ENCODE assay signal across 28 cellular contexts in the genomic region with DNA sequence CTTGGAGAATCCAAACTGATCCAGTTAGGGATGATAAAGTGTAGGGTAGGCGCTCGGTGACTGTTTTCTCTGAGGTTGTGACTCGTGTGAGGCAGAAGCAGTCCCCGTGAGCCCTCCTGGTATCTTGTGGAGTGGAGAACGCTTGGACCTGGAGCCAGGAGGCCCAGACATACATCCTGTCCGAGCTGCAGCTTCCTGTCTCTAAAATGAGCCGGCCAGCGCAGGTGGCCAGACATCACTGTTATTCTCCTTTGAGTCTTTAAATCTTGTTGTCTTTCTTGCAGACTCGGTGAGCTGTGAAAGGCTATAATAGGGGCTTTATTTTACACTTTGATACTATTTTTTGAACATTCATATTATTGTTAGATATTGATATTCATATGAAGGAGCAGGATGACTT. TPM values are rescaled to one million over a fixed set of nuclear protein-coding genes. Genes with fewer than 3 reads are reported as not detected.
"Had no signal": no experiment of that assay in that cellular context is flagged by ENCODE, and none has a peak within 500 bp of the region (broad histone marks: within the 10 kb centered on the region; RNA-seq: fewer than 3 reads in every experiment).

No MANE protein-coding gene starts in this region.

- H3K36me3 ChIP-seq: adrenal gland, MG63 had no signal

- ATAC-seq: activated T-cell treated with anti-CD3 and anti-CD28 coated beads, Interleukin-2, amount 50 U/mL, for 4 hours; activated T-helper 17 cell treated with anti-CD3 and anti-CD28 coated beads, Interleukin-2, amount 50 U/mL, for 72 hours had no signal

- H3K27me3 ChIP-seq: adrenal gland, MG63 had no signal

- H3K27ac ChIP-seq: adrenal gland had no signal

- H3K27ac Mint-ChIP-seq: activated B cell treated with CpG ODN at 0.5 μM for 24 hours; activated CD4-positive, alpha-beta memory T cell treated with anti-CD3 and anti-CD28 coated beads for 36 hours; activated CD4-positive, alpha-beta T cell treated with anti-CD3 and anti-CD28 coated beads, Interleukin-2, amount 10 ng/mL, durations not matched to agents 7 days and 5 days; activated naive CD8-positive, alpha-beta T cell treated with anti-CD3 and anti-CD28 coated beads, Interleukin-2, amount 10 ng/mL, durations not matched to agents 7 days and 5 days; activated T-helper 17 cell treated with anti-CD3 and anti-CD28 coated beads, Interleukin-2, amount 50 U/mL, for 72 hours; T-helper 1 cell treated with Interleukin-12 subunit alpha and Interleukin-12 subunit beta and Interleukin-4 antibody, amounts not matched to agents 30 μg/mL and 1 μg/mL, for 36 hours had no signal

- DNase-seq: activated B cell treated with CpG ODN at 0.5 μM for 24 hours; activated CD4-positive, alpha-beta memory T cell treated with anti-CD3 and anti-CD28 coated beads for 36 hours; activated CD4-positive, alpha-beta T cell treated with anti-CD3 and anti-CD28 coated beads for 1 hour; activated CD4-positive, alpha-beta T cell treated with anti-CD3 and anti-CD28 coated beads, Interleukin-2, amount 10 ng/mL, durations not matched to agents 7 days and 5 days; activated CD8-positive, alpha-beta memory T cell treated with anti-CD3 and anti-CD28 coated beads for 24 hours; activated naive CD4-positive, alpha-beta T cell treated with anti-CD3 and anti-CD28 coated beads, Interleukin-2, amount 50 U/mL, for 16 hours; activated naive CD8-positive, alpha-beta T cell treated with anti-CD3 and anti-CD28 coated beads, Interleukin-2, amount 10 ng/mL, durations not matched to agents 7 days and 5 days; activated T-cell treated with anti-CD3 and anti-CD28 coated beads, Interleukin-2, amount 50 U/mL, for 4 hours; anterior cingulate cortex; MG63; MV-4-11; NCI-H1092 treated with DMSO at 0.1 percent for 48 hours; NCI-H1417 treated with DMSO at 0.1 percent for 48 hours; NCI-H1694; NCI-H2029; NCI-H2107; NCI-H2171 treated with DMSO at 0.1 percent for 48 hours; NCI-H345; NCI-H510A; NCI-H526 treated with DMSO at 0.1 percent for 48 hours; NCI-H82; SHP77 treated with DMSO at 0.1 percent for 48 hours; T-helper 9 cell had no signal

- H3K27me3 Mint-ChIP-seq: activated CD4-positive, alpha-beta memory T cell treated with anti-CD3 and anti-CD28 coated beads for 36 hours; activated CD4-positive, alpha-beta T cell treated with anti-CD3 and anti-CD28 coated beads, Interleukin-2, amount 10 ng/mL, durations not matched to agents 7 days and 5 days; activated T-helper 17 cell treated with anti-CD3 and anti-CD28 coated beads, Interleukin-2, amount 50 U/mL, for 72 hours had no signal

- H3K36me3 Mint-ChIP-seq: activated CD4-positive, alpha-beta memory T cell treated with anti-CD3 and anti-CD28 coated beads for 36 hours; activated naive CD8-positive, alpha-beta T cell treated with anti-CD3 and anti-CD28 coated beads, Interleukin-2, amount 10 ng/mL, durations not matched to agents 7 days and 5 days had no signal

- H3K4me3 ChIP-seq: adrenal gland, MG63 had no signal

- H3K9me3 Mint-ChIP-seq: activated B cell treated with CpG ODN at 0.5 μM for 24 hours; activated CD4-positive, alpha-beta memory T cell treated with anti-CD3 and anti-CD28 coated beads for 36 hours; activated CD4-positive, alpha-beta T cell treated with anti-CD3 and anti-CD28 coated beads, Interleukin-2, amount 10 ng/mL, durations not matched to agents 7 days and 5 days; activated naive CD8-positive, alpha-beta T cell treated with anti-CD3 and anti-CD28 coated beads, Interleukin-2, amount 10 ng/mL, durations not matched to agents 7 days and 5 days; activated T-cell treated with anti-CD3 and anti-CD28 coated beads, Interleukin-2, amount 50 U/mL, for 4 hours; activated T-helper 17 cell treated with anti-CD3 and anti-CD28 coated beads, Interleukin-2, amount 50 U/mL, for 72 hours; T-helper 1 cell treated with Interleukin-12 subunit alpha and Interleukin-12 subunit beta and Interleukin-4 antibody, amounts not matched to agents 30 μg/mL and 1 μg/mL, for 36 hours had no signal

- H3K4me1 Mint-ChIP-seq: activated B cell treated with CpG ODN at 0.5 μM for 24 hours; activated CD4-positive, alpha-beta T cell treated with anti-CD3 and anti-CD28 coated beads, Interleukin-2, amount 10 ng/mL, durations not matched to agents 7 days and 5 days; activated naive CD8-positive, alpha-beta T cell treated with anti-CD3 and anti-CD28 coated beads, Interleukin-2, amount 10 ng/mL, durations not matched to agents 7 days and 5 days; activated T-helper 17 cell treated with anti-CD3 and anti-CD28 coated beads, Interleukin-2, amount 50 U/mL, for 72 hours had no signal

- H3K9me3 ChIP-seq: adrenal gland, MG63 had no signal

- H3K4me3 Mint-ChIP-seq: activated B cell treated with CpG ODN at 0.5 μM for 24 hours; activated CD4-positive, alpha-beta memory T cell treated with anti-CD3 and anti-CD28 coated beads for 36 hours; activated CD4-positive, alpha-beta T cell treated with anti-CD3 and anti-CD28 coated beads, Interleukin-2, amount 10 ng/mL, durations not matched to agents 7 days and 5 days; activated naive CD8-positive, alpha-beta T cell treated with anti-CD3 and anti-CD28 coated beads, Interleukin-2, amount 10 ng/mL, durations not matched to agents 7 days and 5 days; activated T-cell treated with anti-CD3 and anti-CD28 coated beads, Interleukin-2, amount 50 U/mL, for 4 hours; activated T-helper 17 cell treated with anti-CD3 and anti-CD28 coated beads, Interleukin-2, amount 50 U/mL, for 72 hours; T-helper 1 cell treated with Interleukin-12 subunit alpha and Interleukin-12 subunit beta and Interleukin-4 antibody, amounts not matched to agents 30 μg/mL and 1 μg/mL, for 36 hours had no signal

RNA-seq across cellular contexts. Expression of a gene that starts 12.3 kb away (rescaled TPM):
- total RNA-seq: activated B cell treated with CpG ODN at 0.5 μM for 24 hours; activated CD4-positive, alpha-beta memory T cell treated with anti-CD3 and anti-CD28 coated beads for 36 hours; activated CD4-positive, alpha-beta T cell treated with anti-CD3 and anti-CD28 coated beads, Interleukin-2, amount 10 ng/mL, durations not matched to agents 7 days and 5 days; activated naive CD8-positive, alpha-beta T cell treated with anti-CD3 and anti-CD28 coated beads, Interleukin-2, amount 10 ng/mL, durations not matched to agents 7 days and 5 days; activated T-helper 17 cell treated with anti-CD3 and anti-CD28 coated beads, Interleukin-2, amount 50 U/mL, for 72 hours; cardiac septum had no signal

RNA-seq across cellular contexts. Expression of a gene that starts 52.9 kb away (rescaled TPM):
- total RNA-seq: activated B cell treated with CpG ODN at 0.5 μM for 24 hours; activated CD4-positive, alpha-beta memory T cell treated with anti-CD3 and anti-CD28 coated beads for 36 hours; activated naive CD8-positive, alpha-beta T cell treated with anti-CD3 and anti-CD28 coated beads, Interleukin-2, amount 10 ng/mL, durations not matched to agents 7 days and 5 days; activated T-cell treated with anti-CD3 and anti-CD28 coated beads, Interleukin-2, amount 50 U/mL, for 4 hours; adrenal gland; cardiac septum; SK-MEL-5 had no signal
